ENCODE assay signal across 20 cellular contexts in the genomic region with DNA sequence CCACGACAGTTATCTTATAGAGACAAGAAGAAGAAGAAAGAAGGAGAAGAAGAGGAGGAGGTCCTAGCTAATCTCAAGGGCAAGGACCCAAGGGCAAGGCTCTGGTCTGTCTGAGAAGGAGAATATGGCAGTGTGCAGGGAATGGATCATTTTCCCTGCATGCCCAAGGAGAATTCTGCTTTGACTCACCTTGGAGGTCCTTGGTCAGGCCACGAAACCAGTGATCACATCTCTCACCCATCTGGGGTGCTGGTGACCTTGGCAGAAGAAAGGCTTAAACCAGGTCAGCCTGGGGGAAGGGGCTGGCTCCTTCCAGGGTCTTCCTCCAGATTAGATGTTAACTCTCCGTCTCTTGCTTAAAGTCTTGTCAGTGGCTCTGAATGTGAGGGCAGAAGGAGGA. TPM values are rescaled to one million over a fixed set of nuclear protein-coding genes. Genes with fewer than 3 reads are reported as not detected.
DNase-seq lines count a peak whose midpoint lies in the region; ATAC-seq and TF ChIP-seq lines count a peak whose summit lies in the region.
"Had no signal": no experiment of that assay in that cellular context is flagged by ENCODE, and none has a peak within 500 bp of the region (broad histone marks: within the 10 kb centered on the region; RNA-seq: fewer than 3 reads in every experiment).

No MANE protein-coding gene starts in this region.

- TF ChIP-seq CTCF in DND-41 (IDR thresholded peaks at IDR 0.05; ENCODE audit: borderline replicate concordance, extremely low read depth, low read length, poor library complexity, severe bottlenecking) = no peak
- TF ChIP-seq CTCF in natural killer cell (IDR thresholded peaks at IDR 0.05) = no peak

- peak overlapping the region; percentile 85 for H3K27ac Mint-ChIP-seq in activated T-helper 1 cell treated with anti-CD3 and anti-CD28 coated beads, Interleukin-12 subunit alpha, Interleukin-12 subunit beta, Interleukin-2, Interleukin-4 antibody, amounts not matched to agents 30 ng/mL and 10 ng/mL and 1 ng/mL, durations not matched to agents 14 hours and 24 hours and 36 hours
- peak overlapping the region; percentile 52 to 76 for H3K27ac Mint-ChIP-seq in natural killer cell

- no peak overlapping the region for H3K9ac ChIP-seq in BLaER1
- peak overlapping the region; percentile 93; the same call in 1 of the 2 replicates for H3K9ac ChIP-seq in DND-41 (ENCODE audit: low read depth, low read length)

- H3K4me1 ChIP-seq in BLaER1 (peaks cover 58% of the 10 kb centered on the region), DND-41 (ENCODE audit: insufficient read depth, low read length) (peaks cover 50% of the 10 kb centered on the region)

- ATAC-seq in DND-41 (ENCODE audit: insufficient read depth, low read depth) (no peak), natural killer cell (no peak), HG03378 (IDR thresholded peaks at IDR 0.05; ENCODE audit: unreplicated experiment) (no peak)
- ATAC-seq: body of pancreas, GM12878 had no signal

- H3K27me3 ChIP-seq in BLaER1 = no peaks in the 10 kb centered on the region
- H3K27me3 ChIP-seq in DND-41 (ENCODE audit: insufficient read depth, low read length, poor library complexity) = no peaks in the 10 kb centered on the region
- H3K27me3 ChIP-seq: thyroid gland had no signal

- DNase-seq in DND-41 (no peak), natural killer cell (no peak), NOMO-1 treated with dmso at 0.1 percent for 144 hours (lab: John Stamatoyannopoulos, UW; ENCODE audit: unreplicated experiment) (no peak), cerebellum (ENCODE audit: low spot score) (no peak)
- DNase-seq in activated T-helper 1 cell treated with anti-CD3 and anti-CD28 coated beads, Interleukin-12 subunit alpha, Interleukin-12 subunit beta, Interleukin-2, Interleukin-4 antibody, amounts not matched to agents 30 ng/mL and 10 ng/mL and 1 ng/mL, durations not matched to agents 14 hours and 24 hours and 36 hours (ENCODE audit: low spot score) = no peak
- no peak for DNase-seq in stimulated activated CD4-positive, alpha-beta T cell treated with anti-CD3 and anti-CD28 coated beads, Interleukin-2, amount 100 ng/mL, for 24 hours
- DNase-seq: BE2C; body of pancreas; effector CD4-positive, alpha-beta T cell; EL; NCI-H1105; NCI-H345; SJCRH30; stimulated activated CD4-positive, alpha-beta T cell treated with anti-CD3 and anti-CD28 coated beads, Interleukin-15, amount 100 ng/mL, for 24 hours; thyroid gland had no signal

- H3K9me3 ChIP-seq in BLaER1 (no peaks in the 10 kb centered on the region), DND-41 (ENCODE audit: insufficient read depth, low read length, severe bottlenecking) (no peaks in the 10 kb centered on the region)
- H3K9me3 ChIP-seq: BE2C, body of pancreas, SJCRH30, thyroid gland had no signal

- peaks cover 50% of the 10 kb centered on the region for H3K79me2 ChIP-seq in DND-41 (ENCODE audit: insufficient read depth, low read length)

- peak overlapping the region; percentile 93 for H3K4me3 Mint-ChIP-seq in activated T-helper 1 cell treated with anti-CD3 and anti-CD28 coated beads, Interleukin-12 subunit alpha, Interleukin-12 subunit beta, Interleukin-2, Interleukin-4 antibody, amounts not matched to agents 30 ng/mL and 10 ng/mL and 1 ng/mL, durations not matched to agents 14 hours and 24 hours and 36 hours
- peak overlapping the region; percentile 81 for H3K4me3 Mint-ChIP-seq in natural killer cell

- peaks cover 47% of the 10 kb centered on the region for H3K36me3 Mint-ChIP-seq in activated T-helper 1 cell treated with anti-CD3 and anti-CD28 coated beads, Interleukin-12 subunit alpha, Interleukin-12 subunit beta, Interleukin-2, Interleukin-4 antibody, amounts not matched to agents 30 ng/mL and 10 ng/mL and 1 ng/mL, durations not matched to agents 14 hours and 24 hours and 36 hours (ENCODE audit: low read depth)
- no peaks in the 10 kb centered on the region for H3K36me3 Mint-ChIP-seq in natural killer cell

- H3K36me3 ChIP-seq in BLaER1 (no peaks in the 10 kb centered on the region), DND-41 (ENCODE audit: insufficient read depth, low read length) (peaks cover 11% of the 10 kb centered on the region; the same call in 1 of the 2 replicates)
- H3K36me3 ChIP-seq: BE2C, SJCRH30, thyroid gland had no signal

- no peaks in the 10 kb centered on the region for H3K9me3 Mint-ChIP-seq in activated T-helper 1 cell treated with anti-CD3 and anti-CD28 coated beads, Interleukin-12 subunit alpha, Interleukin-12 subunit beta, Interleukin-2, Interleukin-4 antibody, amounts not matched to agents 30 ng/mL and 10 ng/mL and 1 ng/mL, durations not matched to agents 14 hours and 24 hours and 36 hours
- H3K9me3 Mint-ChIP-seq in natural killer cell = no peaks in the 10 kb centered on the region

- H4K20me1 ChIP-seq in BLaER1 = no peaks in the 10 kb centered on the region
- 0 out of 2 replicates have a peak, but pooled peaks cover 5% of the 10 kb centered on the region for H4K20me1 ChIP-seq in DND-41 (ENCODE audit: insufficient read depth, low read length)

- H3K4me2 ChIP-seq in BLaER1 = peak overlapping the region; percentile 98
- H3K4me2 ChIP-seq in DND-41 (ENCODE audit: insufficient read depth, low read length) = peak overlapping the region; percentile 86

- peaks cover 52% of the 10 kb centered on the region for H3K4me1 Mint-ChIP-seq in activated T-helper 1 cell treated with anti-CD3 and anti-CD28 coated beads, Interleukin-12 subunit alpha, Interleukin-12 subunit beta, Interleukin-2, Interleukin-4 antibody, amounts not matched to agents 30 ng/mL and 10 ng/mL and 1 ng/mL, durations not matched to agents 14 hours and 24 hours and 36 hours (ENCODE audit: low read depth)
- H3K4me1 Mint-ChIP-seq in natural killer cell = peaks cover 52% of the 10 kb centered on the region in 2 donors

- no peak overlapping the region for H3K4me3 ChIP-seq in BLaER1
- no peak overlapping the region for H3K4me3 ChIP-seq in DND-41 (ENCODE audit: low read depth in 1 of 2, low read length in 2 of 2)
- H3K4me3 ChIP-seq: body of pancreas, lung, SJCRH30, thyroid gland had no signal

- intact Hi-C loops in activated T-helper 1 cell treated with anti-CD3 and anti-CD28 coated beads, Interleukin-12 subunit alpha, Interleukin-12 subunit beta, Interleukin-2, Interleukin-4 antibody, amounts not matched to agents 30 ng/mL and 10 ng/mL and 1 ng/mL, durations not matched to agents 14 hours and 24 hours and 36 hours (cut with micrococcal nuclease) = loop anchor here (10.0 kb wide), 2 partner anchors 325 to 365 kb away; a partner anchor contains a TSS
- intact Hi-C loops in natural killer cell (cut with micrococcal nuclease) = loop anchor here (10.0 kb wide), 1 partner anchor 1855 kb away; no protein-coding TSS in a partner anchor

- H3K27ac ChIP-seq in BLaER1 = no peak overlapping the region
- peak overlapping the region; percentile 95 for H3K27ac ChIP-seq in DND-41 (ENCODE audit: low read length)
- H3K27ac ChIP-seq: body of pancreas, SJCRH30, thyroid gland had no signal

- no peak overlapping the region for H2AFZ ChIP-seq in DND-41 (ENCODE audit: low read depth, low read length)

- no peaks in the 10 kb centered on the region for H3K27me3 Mint-ChIP-seq in activated T-helper 1 cell treated with anti-CD3 and anti-CD28 coated beads, Interleukin-12 subunit alpha, Interleukin-12 subunit beta, Interleukin-2, Interleukin-4 antibody, amounts not matched to agents 30 ng/mL and 10 ng/mL and 1 ng/mL, durations not matched to agents 14 hours and 24 hours and 36 hours (ENCODE audit: insufficient read depth)
- H3K27me3 Mint-ChIP-seq in natural killer cell (ENCODE audit: low read depth in 2 of 2) = no peaks in the 10 kb centered on the region

RNA-seq across cellular contexts. Expression of a gene that starts 1.6 kb away (rescaled TPM):
- total RNA-seq in activated T-helper 1 cell treated with anti-CD3 and anti-CD28 coated beads, Interleukin-12 subunit alpha, Interleukin-12 subunit beta, Interleukin-2, Interleukin-4 antibody, amounts not matched to agents 30 ng/mL and 10 ng/mL and 1 ng/mL, durations not matched to agents 14 hours and 24 hours and 36 hours = 363 and 374 TPM in 2 replicates
- total RNA-seq in natural killer cell = 100 to 1,000 TPM; 741 to 836 (median 752) TPM
- 3.4 TPM for total RNA-seq in cerebellum

RNA-seq across cellular contexts. Expression of a gene that starts 41.8 kb away (rescaled TPM):
- total RNA-seq in activated T-helper 1 cell treated with anti-CD3 and anti-CD28 coated beads, Interleukin-12 subunit alpha, Interleukin-12 subunit beta, Interleukin-2, Interleukin-4 antibody, amounts not matched to agents 30 ng/mL and 10 ng/mL and 1 ng/mL, durations not matched to agents 14 hours and 24 hours and 36 hours = 0.44 and 0.56 TPM in 2 replicates
- under 1 TPM in 1 of 3 donors, not detected in 2; 0.43 TPM for total RNA-seq in natural killer cell
- not detected for total RNA-seq in cerebellum
- total RNA-seq: posterior vena cava, thyroid gland had no signal

RNA-seq across cellular contexts. Expression of a gene that starts 58.4 kb away (rescaled TPM):
- 6.7 and 7.1 TPM in 2 replicates for total RNA-seq in activated T-helper 1 cell treated with anti-CD3 and anti-CD28 coated beads, Interleukin-12 subunit alpha, Interleukin-12 subunit beta, Interleukin-2, Interleukin-4 antibody, amounts not matched to agents 30 ng/mL and 10 ng/mL and 1 ng/mL, durations not matched to agents 14 hours and 24 hours and 36 hours
- total RNA-seq in natural killer cell = 1 to 10 TPM; 4.1 to 5.3 (median 4.5) TPM
- total RNA-seq in cerebellum = 4.7 TPM

Comparison
In these comparisons a context has a peak if more than half of its experiments do, and no peak if none do; other contexts are left out.
1. RNA of a gene that starts 1.6 kb away (total RNA-seq): 741 to 836 TPM in natural killer cell and 363 to 374 TPM in activated T-helper 1 cell treated with anti-CD3 and anti-CD28 coated beads, Interleukin-12 subunit alpha, Interleukin-12 subunit beta, Interleukin-2, Interleukin-4 antibody, amounts not matched to agents 30 ng/mL and 10 ng/mL and 1 ng/mL, durations not matched to agents 14 hours and 24 hours and 36 hours; 3.4 TPM in cerebellum (single experiment); every median in the first group is over 10 times any median in the second.